12 cellular contexts compared by ENCODE assay signal in the genomic region with DNA sequence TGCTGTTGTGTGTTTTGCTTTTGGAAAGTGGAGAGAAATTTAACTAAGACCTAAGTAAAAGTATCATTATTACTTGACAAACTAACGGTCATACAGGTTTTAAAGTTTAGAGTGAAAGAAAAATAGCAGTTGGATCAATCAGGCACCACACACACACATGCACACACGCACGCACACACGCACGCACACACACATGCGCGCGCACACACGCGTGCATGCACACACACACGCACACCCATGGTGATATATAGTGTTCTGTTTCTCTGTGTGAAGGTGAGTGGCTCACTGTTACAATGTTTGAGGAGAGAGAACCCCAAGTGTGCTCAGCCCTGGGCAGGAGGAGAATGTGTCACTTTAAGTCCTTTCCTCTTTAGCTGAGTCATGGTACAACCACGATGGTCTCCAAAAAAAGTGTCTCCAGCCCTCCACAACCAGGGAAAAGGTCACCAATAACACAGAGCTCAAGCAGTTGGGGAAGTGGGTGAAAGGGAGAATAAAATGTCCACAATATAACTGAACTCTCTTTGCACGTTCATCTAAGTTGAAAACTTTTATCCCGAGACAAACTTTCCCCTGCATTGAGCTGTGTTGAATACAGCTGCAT. TPM values are rescaled to one million over a fixed set of nuclear protein-coding genes. Genes with fewer than 3 reads are reported as not detected.
DNase-seq lines count a peak whose midpoint lies in the region; ATAC-seq and TF ChIP-seq lines count a peak whose summit lies in the region.
"Had no signal": no experiment of that assay in that cellular context is flagged by ENCODE, and none has a peak within 500 bp of the region (broad histone marks: within the 10 kb centered on the region; RNA-seq: fewer than 3 reads in every experiment).

No MANE protein-coding gene starts in this region.

- peak overlapping the region; percentile 75 for H2AK9ac ChIP-seq in IMR-90 (replicated peaks; ENCODE audit: low read depth, low read length, poor library complexity)

- H3K4me1 Mint-ChIP-seq in dendritic cell treated with granulocyte-macrophage colony-stimulating factor and Interleukin-4, amounts not matched to agents 40 ng/mL and 50 ng/mL, for 4 days (ENCODE audit: low read depth), result peaks cover 71% of the 10 kb centered on the region

- H3K27me3 ChIP-seq in IMR-90 (ENCODE audit: control insufficient read depth, insufficient read depth, low read length) (no peaks in the 10 kb centered on the region), mesendoderm (ENCODE audit: insufficient read depth, low read length, poor library complexity) (no peaks in the 10 kb centered on the region), Peyer's patch (no peaks in the 10 kb centered on the region)

- H4K5ac ChIP-seq in IMR-90 (ENCODE audit: low read depth, low read length) (peak overlapping the region; percentile 68), mesendoderm (ENCODE audit: low read length) (no peak overlapping the region)

- H3K4me3 ChIP-seq in IMR-90 (ENCODE audit: insufficient read depth, low read depth, low read length) (no peak overlapping the region), mesendoderm (ENCODE audit: low read length) (no peak overlapping the region), Peyer's patch (no peak overlapping the region)

- H3K79me1 ChIP-seq in IMR-90 (ENCODE audit: low read depth in 1 of 2, low read length in 2 of 2) (no peaks in the 10 kb centered on the region), mesendoderm (ENCODE audit: low read length) (no peaks in the 10 kb centered on the region)

- H2BK15ac ChIP-seq in IMR-90 (ENCODE audit: low read depth, low read length) (peak overlapping the region; percentile 80; the same call in 2 of the 3 replicates), mesendoderm (replicated peaks; ENCODE audit: low read depth) (no peak overlapping the region)

- no peak for TF ChIP-seq POLR2A in IMR-90 (IDR thresholded peaks at IDR 0.05; ENCODE audit: low read depth, low read length)
- no peak for TF ChIP-seq POLR2A in Peyer's patch (IDR thresholded peaks at IDR 0.05)

- H2BK120ac ChIP-seq in IMR-90 (ENCODE audit: low read depth, low read length), result peak overlapping the region; percentile 92
- no peak overlapping the region for H2BK120ac ChIP-seq in mesendoderm (ENCODE audit: low read depth, low read length)

- DNase-seq in A172 (ENCODE audit: low spot score) (peak; percentile 47), IMR-90 (peak; percentile 44), mesendoderm (peak; percentile 34), hypothalamus (lab: John Stamatoyannopoulos, UW) (no peak), Peyer's patch (no peak)
- DNase-seq: AML-193, NCI-H2029 treated with DMSO at 0.1 percent for 48 hours had no signal

- H3K4me3 Mint-ChIP-seq in dendritic cell treated with granulocyte-macrophage colony-stimulating factor and Interleukin-4, amounts not matched to agents 40 ng/mL and 50 ng/mL, for 4 days, result peak overlapping the region; percentile 80
- H3K4me3 Mint-ChIP-seq: brain; stimulated activated memory B cell treated with anti-CD40 and anti-IgM and Interleukin-4, amounts not matched to agents 10 μg/mL and 1 μg/mL and 100 μg/mL, for 72 hours had no signal

- H3K9me3 Mint-ChIP-seq in dendritic cell treated with granulocyte-macrophage colony-stimulating factor and Interleukin-4, amounts not matched to agents 40 ng/mL and 50 ng/mL, for 4 days, result no peaks in the 10 kb centered on the region
- H3K9me3 Mint-ChIP-seq: brain; stimulated activated memory B cell treated with anti-CD40 and anti-IgM and Interleukin-4, amounts not matched to agents 10 μg/mL and 1 μg/mL and 100 μg/mL, for 72 hours had no signal

- H3K4ac ChIP-seq in IMR-90 (ENCODE audit: low read depth, low read length) (peak overlapping the region; percentile 94), mesendoderm (ENCODE audit: low read depth, low read length) (no peak overlapping the region)

- H3K9me3 ChIP-seq in IMR-90 (ENCODE audit: control insufficient read depth, insufficient read depth, low read length) (no peaks in the 10 kb centered on the region), Peyer's patch (no peaks in the 10 kb centered on the region)

- H3K79me2 ChIP-seq in mesendoderm (ENCODE audit: control insufficient read depth, insufficient read depth, low read length), result no peaks in the 10 kb centered on the region

- peak overlapping the region; percentile 21; the same call in 1 of the 2 replicates for H3K27ac ChIP-seq in IMR-90 (ENCODE audit: insufficient read depth, low read length)
- no peak overlapping the region for H3K27ac ChIP-seq in mesendoderm (ENCODE audit: low read depth, low read length)
- no peak overlapping the region for H3K27ac ChIP-seq in Peyer's patch

- no peak for TF ChIP-seq RAD21 in IMR-90 (IDR thresholded peaks at IDR 0.05; ENCODE audit: low read length)

- peaks cover 12% of the 10 kb centered on the region for H3K4me1 ChIP-seq in IMR-90 (ENCODE audit: control insufficient read depth, insufficient read depth, low read length)
- H3K4me1 ChIP-seq in mesendoderm (ENCODE audit: control insufficient read depth, low read depth, low read length), result no peaks in the 10 kb centered on the region
- peaks cover 0 to 14% (median 0%) of the 10 kb centered on the region in 4 donors for H3K4me1 ChIP-seq in Peyer's patch

- peak overlapping the region; percentile 80 for H2BK5ac ChIP-seq in IMR-90 (ENCODE audit: low read depth, low read length, poor library complexity, severe bottlenecking)
- H2BK5ac ChIP-seq in mesendoderm (ENCODE audit: low read length), result no peak overlapping the region

- H3K9ac ChIP-seq in IMR-90 (ENCODE audit: low read depth, low read length) (no peak overlapping the region; the same call in 1 of the 2 replicates), mesendoderm (ENCODE audit: low read length) (no peak overlapping the region)

- H3K27me3 Mint-ChIP-seq in dendritic cell treated with granulocyte-macrophage colony-stimulating factor and Interleukin-4, amounts not matched to agents 40 ng/mL and 50 ng/mL, for 4 days, result no peaks in the 10 kb centered on the region
- H3K27me3 Mint-ChIP-seq: stimulated activated memory B cell treated with anti-CD40 and anti-IgM and Interleukin-4, amounts not matched to agents 10 μg/mL and 1 μg/mL and 100 μg/mL, for 72 hours had no signal

- peak overlapping the region; percentile 73 for H2AFZ ChIP-seq in IMR-90 (replicated peaks; ENCODE audit: low read length, poor library complexity)

- POLR2A ChIA-PET in IMR-90 (lab: Charles Lee; ENCODE audit: unreplicated experiment), result interaction anchor here (0.5 kb wide), 1 partner anchor 141 kb away, joined by 4 read pairs; no protein-coding TSS in a partner anchor

- H4K8ac ChIP-seq in IMR-90 (ENCODE audit: low read depth in 2 of 2, low read length in 2 of 2) (peak overlapping the region in 1 of 2 experiments; percentile 88; a peak in 2 of 4 replicates), mesendoderm (ENCODE audit: low read depth, low read length) (no peak overlapping the region)

- peaks cover 10% of the 10 kb centered on the region; the same call in 1 of the 2 replicates for H3K9me1 ChIP-seq in IMR-90 (ENCODE audit: insufficient read depth, low read length)

- H3K36me3 Mint-ChIP-seq in dendritic cell treated with granulocyte-macrophage colony-stimulating factor and Interleukin-4, amounts not matched to agents 40 ng/mL and 50 ng/mL, for 4 days (ENCODE audit: low read depth), result peaks cover 53% of the 10 kb centered on the region
- H3K36me3 Mint-ChIP-seq: brain; stimulated activated memory B cell treated with anti-CD40 and anti-IgM and Interleukin-4, amounts not matched to agents 10 μg/mL and 1 μg/mL and 100 μg/mL, for 72 hours had no signal

- no peaks in the 10 kb centered on the region for H3K36me3 ChIP-seq in IMR-90 (ENCODE audit: control insufficient read depth, insufficient read depth, low read length)
- H3K36me3 ChIP-seq in mesendoderm (ENCODE audit: control insufficient read depth, insufficient read depth, low read length), result no peaks in the 10 kb centered on the region
- H3K36me3 ChIP-seq in Peyer's patch, result no peaks in the 10 kb centered on the region

- peak overlapping the region; percentile 97 for H2AK5ac ChIP-seq in IMR-90 (ENCODE audit: low read depth, low read length)
- no peak overlapping the region for H2AK5ac ChIP-seq in mesendoderm (ENCODE audit: low read length)

- ATAC-seq in IMR-90 (ENCODE audit: low read depth), result peak; percentile 65
- no peak for ATAC-seq in GM19023 (IDR thresholded peaks at IDR 0.05; ENCODE audit: unreplicated experiment)
- no peak for ATAC-seq in GM18519 (IDR thresholded peaks at IDR 0.05; ENCODE audit: low FRiP score, unreplicated experiment)
- ATAC-seq: stimulated activated memory B cell treated with anti-CD40 and anti-IgM and Interleukin-4, amounts not matched to agents 10 μg/mL and 1 μg/mL and 100 μg/mL, for 72 hours had no signal

- intact Hi-C loops in IMR-90 (cut with micrococcal nuclease), result loop anchor here (5.0 kb wide), 1 partner anchor 37 kb away; no protein-coding TSS in a partner anchor
- intact Hi-C loops in dendritic cell treated with granulocyte-macrophage colony-stimulating factor and Interleukin-4, amounts not matched to agents 40 ng/mL and 50 ng/mL, for 4 days (cut with micrococcal nuclease), result no loop called here

- H3K56ac ChIP-seq in IMR-90 (ENCODE audit: extremely low read depth, insufficient read depth, low read length) (peak overlapping the region; percentile 37; the same call in 1 of the 2 replicates), mesendoderm (ENCODE audit: low read length) (peak overlapping the region; percentile 50)

- dilution Hi-C loops in IMR-90 (cut with HindIII; ENCODE audit: low sequenced_read_pairs, unreplicated experiment), result no loop called here

- H2BK20ac ChIP-seq in IMR-90 (ENCODE audit: low read depth, low read length), result peak overlapping the region; percentile 95

- in situ Hi-C loops in IMR-90 (cut with MboI; ENCODE audit: low sequenced_read_pairs), result loop anchor here (25.0 kb wide), 1 partner anchor 142 kb away; no protein-coding TSS in a partner anchor

- H3K4me2 ChIP-seq in IMR-90 (ENCODE audit: low read depth, low read length) (peak overlapping the region; percentile 24), mesendoderm (ENCODE audit: low read length) (no peak overlapping the region)

- H4K20me1 ChIP-seq in IMR-90 (ENCODE audit: insufficient read depth, low read length), result no peaks in the 10 kb centered on the region

- H3K18ac ChIP-seq in IMR-90 (ENCODE audit: low read depth, low read length) (peak overlapping the region; percentile 70), mesendoderm (ENCODE audit: low read length) (no peak overlapping the region)

- TF ChIP-seq CTCF in IMR-90 (conservative IDR thresholded peaks at IDR 0.05; ENCODE audit: low read depth, low read length), result no peak
- no peak for TF ChIP-seq CTCF in Peyer's patch (IDR thresholded peaks at IDR 0.05)

- CTCF ChIA-PET in IMR-90 (lab: Yijun Ruan, JAX), result no interaction called here

- H3K27ac Mint-ChIP-seq in dendritic cell treated with granulocyte-macrophage colony-stimulating factor and Interleukin-4, amounts not matched to agents 40 ng/mL and 50 ng/mL, for 4 days, result peak overlapping the region; percentile 82
- H3K27ac Mint-ChIP-seq: brain; stimulated activated memory B cell treated with anti-CD40 and anti-IgM and Interleukin-4, amounts not matched to agents 10 μg/mL and 1 μg/mL and 100 μg/mL, for 72 hours had no signal

- peak overlapping the region; percentile 73 for H4K91ac ChIP-seq in IMR-90 (ENCODE audit: insufficient read depth, low read depth, low read length)

- BruUV-seq in IMR-90 (replicated peaks; lab: Mats Ljungman, UMichigan), result no TSS peak

- H3K14ac ChIP-seq in IMR-90 (replicated peaks; ENCODE audit: low read depth, low read length), result peak overlapping the region; percentile 83

- no CpG with 5 or more reads among the region's 14 CpGs for WGBS in IMR-90 (ENCODE audit: extremely low coverage in 2 of 2, insufficient read length in 1 of 2), 2 experiments
- no CpG with 5 or more reads among the region's 14 CpGs for WGBS in mesendoderm (ENCODE audit: extremely low coverage, insufficient coverage, low lambda C conversion rate)

- peak overlapping the region; percentile 43; the same call in 1 of the 2 replicates for H3K23ac ChIP-seq in IMR-90 (ENCODE audit: low read depth, low read length)
- H3K23ac ChIP-seq in mesendoderm (ENCODE audit: low read length), result no peak overlapping the region

RNA-seq across cellular contexts. Expression of a gene that starts 3.2 kb away (rescaled TPM):
- total RNA-seq in A172 (2014; rRNA removed; shearing (Covaris generic)), result not detected in 2 replicates
- not detected in 2 replicates for total RNA-seq in IMR-90 (2012; rRNA removed)
- polyA plus RNA-seq in IMR-90 (2012; rRNA removed), result not detected in 2 replicates
- polyA plus RNA-seq in IMR-90 (2012; cell fraction: cytosol; rRNA removed), result not detected in 2 replicates
- not detected in 2 replicates for polyA plus RNA-seq in IMR-90 (2012; cell fraction: nucleus; rRNA removed; ENCODE audit: low replicate concordance)
- not detected for polyA plus RNA-seq in mesendoderm (2013, experiment 1 of 2)
- not detected for polyA plus RNA-seq in mesendoderm (2013, experiment 2 of 2)
- total RNA-seq in Peyer's patch, result 1 to 10 TPM in 2 of 4 donors, under 1 TPM in 2; 0.70 to 2.5 (median 1.3) TPM

Comparison
In these comparisons a context has a peak if more than half of its experiments do, and no peak if none do; other contexts are left out.
1. DNase-seq: peak in A172 (single experiment), IMR-90 (single experiment) and mesendoderm (single experiment); none in hypothalamus (0 of 51) and Peyer's patch (0 of 3).